Comparison of ENCODE assay signal across 30 cellular contexts in genomic region chr6:166405416-166405815, GRCh38.
"Had no signal": no experiment of that assay in that cellular context is flagged by ENCODE, and none has a peak within 500 bp of the region (broad histone marks: within the 10 kb centered on the region; RNA-seq: fewer than 3 reads in every experiment).

No MANE protein-coding gene starts in this region.

- H3K27ac Mint-ChIP-seq: activated CD4-positive, alpha-beta T cell treated with anti-CD3 and anti-CD28 coated beads, Interleukin-2, amount 10 ng/mL, durations not matched to agents 24 days and 14 days; activated CD8-positive, alpha-beta T cell treated with anti-CD3 and anti-CD28 coated beads for 36 hours; activated naive CD4-positive, alpha-beta T cell treated with anti-CD3 and anti-CD28 coated beads, Interleukin-2, amount 50 U/mL, for 72 hours; activated T-helper 1 cell treated with anti-CD3 and anti-CD28 coated beads, Interleukin-12 subunit alpha, Interleukin-12 subunit beta, Interleukin-2, Interleukin-4 antibody, amounts not matched to agents 30 ng/mL and 10 ng/mL and 1 ng/mL, durations not matched to agents 14 hours and 24 hours and 36 hours had no signal

- H3K4me1 ChIP-seq: adrenal gland, body of pancreas, breast epithelium had no signal

- DNase-seq: activated CD4-positive, alpha-beta T cell treated with anti-CD3 and anti-CD28 coated beads, Interleukin-2, amount 10 ng/mL, durations not matched to agents 24 days and 14 days; activated CD4-positive, alpha-beta T cell treated with anti-CD3 and anti-CD28 coated beads, Interleukin-2, amount 50 U/mL, for 4 hours; activated CD8-positive, alpha-beta memory T cell treated with anti-CD3 and anti-CD28 coated beads, Interleukin-2, amount 50 U/mL, for 4 hours; activated CD8-positive, alpha-beta T cell treated with anti-CD3 and anti-CD28 coated beads for 36 hours; activated naive CD4-positive, alpha-beta T cell; activated T-cell treated with anti-CD3 and anti-CD28 coated beads for 4 hours; activated T-cell treated with anti-CD3 and anti-CD28 coated beads, Interleukin-2, amount 50 U/mL, for 4 hours; adrenal gland; body of pancreas; MM.1S; MV-4-11; NCI-H1092; NCI-H1436 treated with DMSO at 0.1 percent for 48 hours; NCI-H1694 treated with DMSO at 0.1 percent for 48 hours; NCI-H2029; NCI-H2171; NCI-H510A; NCI-H748 treated with DMSO at 0.1 percent for 48 hours; NK-92 treated with Interleukin-12 subunit alpha and Interleukin-12 subunit beta, amount 100 ng/mL, for 24 hours; PC-9; SIG-M5; SW 1271; T-helper 1 cell; T1000 had no signal

- H3K27me3 ChIP-seq: adrenal gland, body of pancreas, breast epithelium had no signal

- H3K27ac ChIP-seq: adrenal gland, body of pancreas, breast epithelium, KMS-11, PC-9, RWPE1 had no signal

- H3K27me3 Mint-ChIP-seq: activated CD8-positive, alpha-beta T cell treated with anti-CD3 and anti-CD28 coated beads for 36 hours had no signal

- H3K4me3 Mint-ChIP-seq: activated CD4-positive, alpha-beta T cell treated with anti-CD3 and anti-CD28 coated beads, Interleukin-2, amount 10 ng/mL, durations not matched to agents 24 days and 14 days; activated CD8-positive, alpha-beta T cell treated with anti-CD3 and anti-CD28 coated beads for 36 hours; activated T-cell treated with anti-CD3 and anti-CD28 coated beads, Interleukin-2, amount 50 U/mL, for 4 hours; activated T-helper 1 cell treated with anti-CD3 and anti-CD28 coated beads, Interleukin-12 subunit alpha, Interleukin-12 subunit beta, Interleukin-2, Interleukin-4 antibody, amounts not matched to agents 30 ng/mL and 10 ng/mL and 1 ng/mL, durations not matched to agents 14 hours and 24 hours and 36 hours had no signal

- ATAC-seq: activated CD8-positive, alpha-beta T cell treated with anti-CD3 and anti-CD28 coated beads for 36 hours; activated naive CD4-positive, alpha-beta T cell treated with anti-CD3 and anti-CD28 coated beads, Interleukin-2, amount 50 U/mL, for 72 hours; activated T-cell treated with anti-CD3 and anti-CD28 coated beads, Interleukin-2, amount 50 U/mL, for 4 hours; body of pancreas; Right ventricle myocardium inferior had no signal

- H3K4me3 ChIP-seq: adrenal gland, body of pancreas, breast epithelium, PC-9 had no signal

- H3K36me3 Mint-ChIP-seq: activated naive CD4-positive, alpha-beta T cell treated with anti-CD3 and anti-CD28 coated beads, Interleukin-2, amount 50 U/mL, for 72 hours had no signal

- H3K9me3 Mint-ChIP-seq: activated CD4-positive, alpha-beta T cell treated with anti-CD3 and anti-CD28 coated beads, Interleukin-2, amount 10 ng/mL, durations not matched to agents 24 days and 14 days; activated CD8-positive, alpha-beta T cell treated with anti-CD3 and anti-CD28 coated beads for 36 hours; activated naive CD4-positive, alpha-beta T cell treated with anti-CD3 and anti-CD28 coated beads, Interleukin-2, amount 50 U/mL, for 72 hours; activated T-cell treated with anti-CD3 and anti-CD28 coated beads, Interleukin-2, amount 50 U/mL, for 4 hours; activated T-helper 1 cell treated with anti-CD3 and anti-CD28 coated beads, Interleukin-12 subunit alpha, Interleukin-12 subunit beta, Interleukin-2, Interleukin-4 antibody, amounts not matched to agents 30 ng/mL and 10 ng/mL and 1 ng/mL, durations not matched to agents 14 hours and 24 hours and 36 hours had no signal

- H3K9me3 ChIP-seq: adrenal gland, body of pancreas, breast epithelium had no signal

- H3K36me3 ChIP-seq: adrenal gland, breast epithelium had no signal
